14 cellular contexts compared by ENCODE assay signal in the genomic region with DNA sequence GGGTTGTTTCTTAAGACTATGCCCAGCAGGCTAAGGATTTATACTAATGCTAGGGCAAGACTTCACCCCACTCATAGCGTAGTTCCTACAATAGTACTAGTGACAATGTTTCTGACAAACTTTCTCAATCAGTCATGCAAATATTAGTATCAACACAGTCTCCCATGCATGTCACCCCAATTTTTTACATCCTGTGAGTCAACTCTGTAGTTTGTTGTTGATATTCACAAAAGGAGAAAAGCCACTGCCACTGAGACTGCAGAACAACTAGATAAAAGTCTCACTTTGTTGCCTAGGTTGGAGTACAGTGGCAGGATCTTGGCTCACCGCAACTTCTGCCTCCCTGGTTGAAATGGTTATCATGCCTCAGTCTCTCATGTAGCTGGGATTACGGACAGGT.
DNase-seq lines count a peak whose midpoint lies in the region; ATAC-seq and TF ChIP-seq lines count a peak whose summit lies in the region.
"Had no signal": no experiment of that assay in that cellular context is flagged by ENCODE, and none has a peak within 500 bp of the region (broad histone marks: within the 10 kb centered on the region; RNA-seq: fewer than 3 reads in every experiment).

No MANE protein-coding gene starts in this region.

- no peak for TF ChIP-seq POLR2A in right lobe of liver (IDR thresholded peaks at IDR 0.05)

- no peak overlapping the region for H3K4me2 ChIP-seq in neuronal stem cell (ENCODE audit: insufficient read depth, low read length, poor library complexity, severe bottlenecking)
- H3K4me2 ChIP-seq: BLaER1 had no signal

- H3K14ac ChIP-seq in neuronal stem cell (ENCODE audit: low read length): no peak overlapping the region

- H2AFZ ChIP-seq in neuronal stem cell (ENCODE audit: low read length): no peak overlapping the region

- DNase-seq in right atrium auricular region (ENCODE audit: low spot score) (no peak), left ventricle myocardium superior (no peak), neuronal stem cell (ENCODE audit: low spot score) (no peak), DMS153 treated with DMSO at 0.1 percent for 48 hours (lab: John Stamatoyannopoulos, UW; ENCODE audit: unreplicated experiment) (no peak), right lobe of liver (no peak)
- no peak for DNase-seq in activated CD4-positive, alpha-beta T cell treated with anti-CD3 and anti-CD28 coated beads, Interleukin-2, amount 50 U/mL, for 48 hours
- DNase-seq: 8988T; AML-193; Caco-2; CD8-positive, alpha-beta memory T cell; DMS53 had no signal

- no peak overlapping the region for H3K4ac ChIP-seq in neuronal stem cell (ENCODE audit: low read length)

- intact Hi-C loops in left ventricle myocardium superior (cut with micrococcal nuclease) (no loop called here), right lobe of liver (cut with DNase I) (no loop called here)

- peak overlapping the region; percentile 23 for H4K8ac ChIP-seq in neuronal stem cell (ENCODE audit: low read depth, low read length)

- H2BK15ac ChIP-seq in neuronal stem cell (ENCODE audit: low read length): no peak overlapping the region

- no peak overlapping the region for H3K9ac ChIP-seq in neuronal stem cell (ENCODE audit: low read depth, low read length, poor library complexity)
- H3K9ac ChIP-seq: BLaER1 had no signal

- no peak overlapping the region for H2AK5ac ChIP-seq in neuronal stem cell (ENCODE audit: low read depth, low read length)

- no peaks in the 10 kb centered on the region for H3K36me3 ChIP-seq in right atrium auricular region
- peaks cover 0 to 5% of the 10 kb centered on the region in 2 donors for H3K36me3 ChIP-seq in neuronal stem cell (replicated peaks in 1 of 2; ENCODE audit: control insufficient read depth in 2 of 2, insufficient read depth in 2 of 2, low read length in 2 of 2)
- no peaks in the 10 kb centered on the region for H3K36me3 ChIP-seq in right lobe of liver
- H3K36me3 ChIP-seq: BLaER1, HAP-1 had no signal

- no peak overlapping the region for H3K18ac ChIP-seq in neuronal stem cell (ENCODE audit: low read length)

- H3K4me3 ChIP-seq in right atrium auricular region: no peak overlapping the region
- H3K4me3 ChIP-seq in neuronal stem cell (ENCODE audit: low read length in 2 of 2): no peak overlapping the region
- H3K4me3 ChIP-seq in right lobe of liver: no peak overlapping the region
- H3K4me3 ChIP-seq: BLaER1, HAP-1 had no signal

- no peak for TF ChIP-seq CTCF in right atrium auricular region (IDR thresholded peaks at IDR 0.05)
- TF ChIP-seq CTCF in right lobe of liver (IDR thresholded peaks at IDR 0.05): no peak

- ATAC-seq in left ventricle myocardium superior: no peak
- peak; percentile 49 for ATAC-seq in GM18867 (IDR thresholded peaks at IDR 0.05; ENCODE audit: unreplicated experiment)
- no peak for ATAC-seq in right lobe of liver

- H3K27ac ChIP-seq in right atrium auricular region (peak overlapping the region; percentile 12 to 48), neuronal stem cell (replicated peaks; ENCODE audit: low read length) (no peak overlapping the region), right lobe of liver (no peak overlapping the region)
- H3K27ac ChIP-seq: BLaER1 had no signal

- no peaks in the 10 kb centered on the region for H3K79me1 ChIP-seq in neuronal stem cell (ENCODE audit: low read depth, low read length)

- H3K4me1 ChIP-seq in right atrium auricular region (peaks cover 0 to 63% of the 10 kb centered on the region in 2 donors), neuronal stem cell (ENCODE audit: control insufficient read depth in 2 of 2, insufficient read depth in 1 of 2, low read depth in 1 of 2, low read length in 2 of 2) (peaks cover 0 to 2% of the 10 kb centered on the region in 2 donors), right lobe of liver (peaks cover 0 to 3% (median 0%) of the 10 kb centered on the region in 4 donors)
- H3K4me1 ChIP-seq: BLaER1, HAP-1 had no signal

- no peak overlapping the region for H3K23ac ChIP-seq in neuronal stem cell (ENCODE audit: low read depth, low read length, poor library complexity)

- no peak overlapping the region for H2BK120ac ChIP-seq in neuronal stem cell (ENCODE audit: low read depth, low read length)

- H3K9me3 ChIP-seq in right atrium auricular region (no peaks in the 10 kb centered on the region), neuronal stem cell (replicated peaks in 1 of 2; ENCODE audit: control insufficient read depth in 2 of 2, insufficient read depth in 1 of 2, low read depth in 1 of 2, low read length in 2 of 2) (peaks cover 0 to 9% of the 10 kb centered on the region in 2 donors), right lobe of liver (no peaks in the 10 kb centered on the region)
- H3K9me3 ChIP-seq: HAP-1 had no signal

- H2BK5ac ChIP-seq in neuronal stem cell (ENCODE audit: low read length): no peak overlapping the region

- no CpG with 5 or more reads among the region's 3 CpGs for WGBS in neuronal stem cell (ENCODE audit: extremely low coverage in 2 of 2, insufficient read length in 2 of 2, insufficient replicate concordance in 1 of 2), 2 donors
- 100% methylated on average over 3 of the region's 3 CpGs for WGBS in right lobe of liver (ENCODE audit: insufficient coverage, low coverage, low lambda C conversion rate, missing lambda C conversion rate)

- H3K27me3 ChIP-seq in right atrium auricular region: no peaks in the 10 kb centered on the region
- H3K27me3 ChIP-seq in neuronal stem cell (ENCODE audit: control insufficient read depth in 3 of 3, insufficient read depth in 3 of 3, low read depth in 1 of 3, low read length in 3 of 3): no peaks in the 10 kb centered on the region
- H3K27me3 ChIP-seq in right lobe of liver: no peaks in the 10 kb centered on the region
- H3K27me3 ChIP-seq: BLaER1 had no signal

- no peak overlapping the region for H4K91ac ChIP-seq in neuronal stem cell (ENCODE audit: low read depth, low read length, poor library complexity)

- H2BK12ac ChIP-seq in neuronal stem cell (ENCODE audit: low read length): no peak overlapping the region

Comparison
In these comparisons a context has a peak if more than half of its experiments do, and no peak if none do; other contexts are left out.
1. H3K27ac ChIP-seq: peak in right atrium auricular region (2 of 2); none in neuronal stem cell (single experiment) and right lobe of liver (0 of 3).